In genomic region chr4:158778065-158778711, GRCh38 we compare ENCODE assay signal across 10 cellular contexts. TPM values are rescaled to one million over a fixed set of nuclear protein-coding genes. Genes with fewer than 3 reads are reported as not detected.
DNase-seq lines count a peak whose midpoint lies in the region; ATAC-seq and TF ChIP-seq lines count a peak whose summit lies in the region.
"Had no signal": no experiment of that assay in that cellular context is flagged by ENCODE, and none has a peak within 500 bp of the region (broad histone marks: within the 10 kb centered on the region; RNA-seq: fewer than 3 reads in every experiment).

No MANE protein-coding gene starts in this region.

- no peak overlapping the region for H3K9ac ChIP-seq in mammary epithelial cell (ENCODE audit: insufficient read depth, low read length)

- H3K4me2 ChIP-seq in mammary epithelial cell (ENCODE audit: insufficient read depth, low read depth, low read length), result no peak overlapping the region

- CTCF ChIA-PET in activated CD4-positive, alpha-beta memory T cell treated with anti-CD3 and anti-CD28 coated beads for 36 hours (lab: Charles Lee), result interaction anchor here (1.0 to 1.4 kb wide), 2 partner anchors 44 to 73 kb away, joined by 4 to 6 read pairs; no protein-coding TSS in a partner anchor
- CTCF ChIA-PET in mammary epithelial cell (lab: Charles Lee; ENCODE audit: low non-redundant PET), result no interaction called here

- peaks cover 26% of the 10 kb centered on the region for H3K4me1 ChIP-seq in mammary epithelial cell (ENCODE audit: insufficient read depth, low read length)
- peaks cover 3 to 86% (median 51%) of the 10 kb centered on the region in 4 donors for H3K4me1 ChIP-seq in tibial nerve

- no peak for TF ChIP-seq EP300 in tibial nerve (IDR thresholded peaks at IDR 0.05)

- no TSS peak for BruUV-seq in mammary epithelial cell (replicated peaks; lab: Mats Ljungman, UMichigan)

- peaks cover 42% of the 10 kb centered on the region for H3K4me1 Mint-ChIP-seq in activated CD4-positive, alpha-beta T cell treated with anti-CD3 and anti-CD28 coated beads, Interleukin-2, amount 10 ng/mL, durations not matched to agents 24 days and 14 days
- peaks cover 40% of the 10 kb centered on the region for H3K4me1 Mint-ChIP-seq in activated CD4-positive, alpha-beta memory T cell treated with anti-CD3 and anti-CD28 coated beads for 36 hours (ENCODE audit: low read depth)
- peaks cover 37% of the 10 kb centered on the region for H3K4me1 Mint-ChIP-seq in stimulated activated naive CD8-positive, alpha-beta T cell treated with anti-CD3 and anti-CD28 coated beads, Interleukin-15, Interleukin-2, amounts not matched to agents 100 ng/mL and 50 ng/mL, for 24 hours (ENCODE audit: low read depth)

- H3K27me3 ChIP-seq in mammary epithelial cell (ENCODE audit: insufficient read depth, low read length) (no peaks in the 10 kb centered on the region), tibial nerve (no peaks in the 10 kb centered on the region)
- H3K27me3 ChIP-seq: heart right ventricle, SJSA1 had no signal

- H3K79me2 ChIP-seq in mammary epithelial cell (ENCODE audit: insufficient read depth, low read length), result peaks cover 58% of the 10 kb centered on the region

- peaks cover 1% of the 10 kb centered on the region for H3K36me3 Mint-ChIP-seq in activated CD4-positive, alpha-beta T cell treated with anti-CD3 and anti-CD28 coated beads, Interleukin-2, amount 10 ng/mL, durations not matched to agents 24 days and 14 days (ENCODE audit: low read depth)
- peaks cover under 1% of the 10 kb centered on the region for H3K36me3 Mint-ChIP-seq in activated CD4-positive, alpha-beta memory T cell treated with anti-CD3 and anti-CD28 coated beads for 36 hours
- H3K36me3 Mint-ChIP-seq in stimulated activated naive CD8-positive, alpha-beta T cell treated with anti-CD3 and anti-CD28 coated beads, Interleukin-15, Interleukin-2, amounts not matched to agents 100 ng/mL and 50 ng/mL, for 24 hours (ENCODE audit: low read depth), result no peaks in the 10 kb centered on the region

- TF ChIP-seq POLR2A in tibial nerve (IDR thresholded peaks at IDR 0.05), result no peak

- peak overlapping the region; percentile 74 for H3K27ac Mint-ChIP-seq in activated CD4-positive, alpha-beta T cell treated with anti-CD3 and anti-CD28 coated beads, Interleukin-2, amount 10 ng/mL, durations not matched to agents 24 days and 14 days
- H3K27ac Mint-ChIP-seq in activated CD4-positive, alpha-beta memory T cell treated with anti-CD3 and anti-CD28 coated beads for 36 hours, result peak overlapping the region; percentile 32
- peak overlapping the region; percentile 68 for H3K27ac Mint-ChIP-seq in stimulated activated naive CD8-positive, alpha-beta T cell treated with anti-CD3 and anti-CD28 coated beads, Interleukin-15, Interleukin-2, amounts not matched to agents 100 ng/mL and 50 ng/mL, for 24 hours

- DNase-seq in activated CD4-positive, alpha-beta T cell treated with anti-CD3 and anti-CD28 coated beads, Interleukin-2, amount 10 ng/mL, durations not matched to agents 24 days and 14 days, result peak; percentile 67
- no peak for DNase-seq in activated CD4-positive, alpha-beta T cell treated with anti-CD3 and anti-CD28 coated beads, Interleukin-2, amount 50 U/mL, for 4 hours
- DNase-seq in activated CD4-positive, alpha-beta memory T cell treated with anti-CD3 and anti-CD28 coated beads for 36 hours, result no peak
- no peak for DNase-seq in mammary epithelial cell
- DNase-seq in DMS79 (lab: John Stamatoyannopoulos, UW), result no peak
- DNase-seq in tibial nerve (ENCODE audit: low spot score in 2 of 2), result no peak
- DNase-seq: heart right ventricle had no signal

- TF ChIP-seq CTCF in mammary epithelial cell (conservative IDR thresholded peaks at IDR 0.05 in 1 of 2, IDR thresholded peaks at IDR 0.05 in 1 of 2; ENCODE audit: extremely low read depth in 1 of 2, insufficient read depth in 1 of 2, low read depth in 1 of 2, low read length in 2 of 2) (no peak), tibial nerve (IDR thresholded peaks at IDR 0.05) (no peak)

- POLR2A ChIA-PET in activated CD4-positive, alpha-beta memory T cell treated with anti-CD3 and anti-CD28 coated beads for 36 hours (lab: Charles Lee), result interaction anchor here (0.7 to 1.1 kb wide), 2 partner anchors 9 to 56 kb away, joined by 3 read pairs; no protein-coding TSS in a partner anchor

- no peaks in the 10 kb centered on the region for H3K36me3 ChIP-seq in mammary epithelial cell (ENCODE audit: insufficient read depth, low read length)
- H3K36me3 ChIP-seq in tibial nerve, result no peaks in the 10 kb centered on the region
- H3K36me3 ChIP-seq: heart right ventricle, SJSA1 had no signal

- H3K4me3 ChIP-seq in mammary epithelial cell (replicated peaks in 1 of 3; ENCODE audit: insufficient read depth in 1 of 3, low read depth in 2 of 3, low read length in 3 of 3) (no peak overlapping the region), tibial nerve (no peak overlapping the region)
- H3K4me3 ChIP-seq: heart right ventricle, SJSA1 had no signal

- H3K4me3 Mint-ChIP-seq in activated CD4-positive, alpha-beta T cell treated with anti-CD3 and anti-CD28 coated beads, Interleukin-2, amount 10 ng/mL, durations not matched to agents 24 days and 14 days, result peak overlapping the region; percentile 76
- H3K4me3 Mint-ChIP-seq in activated CD4-positive, alpha-beta memory T cell treated with anti-CD3 and anti-CD28 coated beads for 36 hours, result peak overlapping the region; percentile 1
- peak overlapping the region; percentile 36 for H3K4me3 Mint-ChIP-seq in stimulated activated naive CD8-positive, alpha-beta T cell treated with anti-CD3 and anti-CD28 coated beads, Interleukin-15, Interleukin-2, amounts not matched to agents 100 ng/mL and 50 ng/mL, for 24 hours

- H3K27ac ChIP-seq in mammary epithelial cell (ENCODE audit: insufficient read depth, low read depth, low read length) (no peak overlapping the region), tibial nerve (peak overlapping the region in 2 of 4 donors; percentile 78 to 88)
- H3K27ac ChIP-seq: SJSA1 had no signal

- H3K9me3 Mint-ChIP-seq in activated CD4-positive, alpha-beta T cell treated with anti-CD3 and anti-CD28 coated beads, Interleukin-2, amount 10 ng/mL, durations not matched to agents 24 days and 14 days, result no peaks in the 10 kb centered on the region
- no peaks in the 10 kb centered on the region for H3K9me3 Mint-ChIP-seq in activated CD4-positive, alpha-beta memory T cell treated with anti-CD3 and anti-CD28 coated beads for 36 hours
- no peaks in the 10 kb centered on the region for H3K9me3 Mint-ChIP-seq in stimulated activated naive CD8-positive, alpha-beta T cell treated with anti-CD3 and anti-CD28 coated beads, Interleukin-15, Interleukin-2, amounts not matched to agents 100 ng/mL and 50 ng/mL, for 24 hours

- intact Hi-C loops in activated CD4-positive, alpha-beta T cell treated with anti-CD3 and anti-CD28 coated beads, Interleukin-2, amount 10 ng/mL, durations not matched to agents 24 days and 14 days (cut with micrococcal nuclease), result loop anchor here (1.0 to 2.0 kb wide), 4 partner anchors 9 to 325 kb away; partner anchors contain the start of genes FNIP2 and RAPGEF2
- intact Hi-C loops in activated CD4-positive, alpha-beta memory T cell treated with anti-CD3 and anti-CD28 coated beads for 36 hours (cut with micrococcal nuclease), result loop anchor here (1.0 to 2.0 kb wide), 3 partner anchors 9 to 49 kb away; partner anchors contain the start of gene FNIP2
- intact Hi-C loops in mammary epithelial cell (cut with micrococcal nuclease), result no loop called here

- in situ Hi-C loops in mammary epithelial cell (cut with MboI; ENCODE audit: low sequenced_read_pairs in 2 of 2), result no loop called here

- H3K9me3 ChIP-seq in mammary epithelial cell (replicated peaks; ENCODE audit: insufficient read depth, low read length) (no peaks in the 10 kb centered on the region), tibial nerve (no peaks in the 10 kb centered on the region)
- H3K9me3 ChIP-seq: heart right ventricle, SJSA1 had no signal

- WGBS in mammary epithelial cell (ENCODE audit: low coverage, missing lambda C conversion rate), result 100% methylated on average over 2 of the region's 2 CpGs
- 83 to 84% methylated on average over 2 of the region's 2 CpGs for WGBS in tibial nerve, 2 donors

- no peaks in the 10 kb centered on the region for H3K27me3 Mint-ChIP-seq in activated CD4-positive, alpha-beta T cell treated with anti-CD3 and anti-CD28 coated beads, Interleukin-2, amount 10 ng/mL, durations not matched to agents 24 days and 14 days
- no peaks in the 10 kb centered on the region for H3K27me3 Mint-ChIP-seq in activated CD4-positive, alpha-beta memory T cell treated with anti-CD3 and anti-CD28 coated beads for 36 hours
- H3K27me3 Mint-ChIP-seq in stimulated activated naive CD8-positive, alpha-beta T cell treated with anti-CD3 and anti-CD28 coated beads, Interleukin-15, Interleukin-2, amounts not matched to agents 100 ng/mL and 50 ng/mL, for 24 hours, result peaks cover 4% of the 10 kb centered on the region

- dilution Hi-C loops in mammary epithelial cell (cut with HindIII; ENCODE audit: low sequenced_read_pairs), result no loop called here

- no peak overlapping the region for H2AFZ ChIP-seq in mammary epithelial cell (ENCODE audit: low read depth, low read length)

- H4K20me1 ChIP-seq in mammary epithelial cell (ENCODE audit: insufficient read depth, low read length), result no peaks in the 10 kb centered on the region

- peak; percentile 95 for ATAC-seq in HG03045 (IDR thresholded peaks at IDR 0.05; ENCODE audit: unreplicated experiment)

RNA-seq across cellular contexts. Expression of gene FNIP2, which starts 9.4 kb away (rescaled TPM):
- total RNA-seq in activated CD4-positive, alpha-beta T cell treated with anti-CD3 and anti-CD28 coated beads, Interleukin-2, amount 10 ng/mL, durations not matched to agents 24 days and 14 days, result 19.1 and 19.2 TPM in 2 replicates
- 10 to 100 TPM; 17.7 to 19.4 TPM for total RNA-seq in activated CD4-positive, alpha-beta memory T cell treated with anti-CD3 and anti-CD28 coated beads for 36 hours
- total RNA-seq in mammary epithelial cell, result 10 to 100 TPM; 13.0 to 29.5 TPM
- polyA plus RNA-seq in mammary epithelial cell, result 4.9 TPM
- 22.7 TPM for polyA minus RNA-seq in mammary epithelial cell
- 10 to 100 TPM; 61.5 to 74.3 (median 69.3) TPM for total RNA-seq in tibial nerve

RNA-seq across cellular contexts. Expression of gene PPID, which starts 55.0 kb away (rescaled TPM):
- total RNA-seq in activated CD4-positive, alpha-beta T cell treated with anti-CD3 and anti-CD28 coated beads, Interleukin-2, amount 10 ng/mL, durations not matched to agents 24 days and 14 days, result 62.9 and 64.7 TPM in 2 replicates
- 10 to 100 TPM; 66.4 to 67.2 TPM for total RNA-seq in activated CD4-positive, alpha-beta memory T cell treated with anti-CD3 and anti-CD28 coated beads for 36 hours
- total RNA-seq in mammary epithelial cell (10 to 100 TPM; 13.8 to 26.0 TPM), tibial nerve (10 to 100 TPM; 12.0 to 21.1 (median 16.1) TPM)
- 15.1 TPM for polyA plus RNA-seq in mammary epithelial cell
- polyA minus RNA-seq in mammary epithelial cell, result 39.4 TPM

Comparison
In these comparisons a context has a peak if more than half of its experiments do, and no peak if none do; other contexts are left out.
1. H3K4me3 Mint-ChIP-seq: peak in every context shown above with its lines; median percentile 76 in activated CD4-positive, alpha-beta T cell treated with anti-CD3 and anti-CD28 coated beads, Interleukin-2, amount 10 ng/mL, durations not matched to agents 24 days and 14 days; 36 in stimulated activated naive CD8-positive, alpha-beta T cell treated with anti-CD3 and anti-CD28 coated beads, Interleukin-15, Interleukin-2, amounts not matched to agents 100 ng/mL and 50 ng/mL, for 24 hours; 1 in activated CD4-positive, alpha-beta memory T cell treated with anti-CD3 and anti-CD28 coated beads for 36 hours.